23 cellular contexts compared by ENCODE assay signal in genomic region chr17:64209983-64210382, GRCh38. TPM values are rescaled to one million over a fixed set of nuclear protein-coding genes. Genes with fewer than 3 reads are reported as not detected.
DNase-seq lines count a peak whose midpoint lies in the region; ATAC-seq and TF ChIP-seq lines count a peak whose summit lies in the region.
"Had no signal": no experiment of that assay in that cellular context is flagged by ENCODE, and none has a peak within 500 bp of the region (broad histone marks: within the 10 kb centered on the region; RNA-seq: fewer than 3 reads in every experiment).

No MANE protein-coding gene starts in this region.

- peak overlapping the region in 3 of 4 donors; percentile 9 to 44 (median 27) for H3K27ac ChIP-seq in gastrocnemius medialis
- H3K27ac ChIP-seq: stomach had no signal

- CTCF ChIA-PET in WTC11 (lab: Charles Lee) = interaction anchor here (0.6 to 1.2 kb wide), 3 partner anchors 9 to 27 kb away, joined by 3 to 5 read pairs (median 4); no protein-coding TSS in a partner anchor

- ATAC-seq in activated naive CD8-positive, alpha-beta T cell treated with anti-CD3 and anti-CD28 coated beads, Interleukin-2, amount 50 U/mL, for 24 hours = peak; percentile 54
- ATAC-seq in WTC11 (no peak), left ventricle myocardium superior (peak; percentile 65), gastrocnemius medialis (no peak), GM19328 (IDR thresholded peaks at IDR 0.05; ENCODE audit: unreplicated experiment) (no peak), GM18517 (IDR thresholded peaks at IDR 0.05; ENCODE audit: unreplicated experiment) (no peak)
- ATAC-seq: activated CD4-positive, CD25-positive, alpha-beta regulatory T cell treated with anti-CD3 and anti-CD28 coated beads, Interleukin-2, amount 50 U/mL, for 24 hours; sciatic nerve had no signal

- H3K27ac Mint-ChIP-seq in activated naive CD8-positive, alpha-beta T cell treated with anti-CD3 and anti-CD28 coated beads, Interleukin-2, amount 50 U/mL, for 24 hours = no peak overlapping the region
- H3K27ac Mint-ChIP-seq in activated naive CD8-positive, alpha-beta T cell treated with anti-CD3 and anti-CD28 coated beads for 36 hours = no peak overlapping the region
- peak overlapping the region; percentile 66 for H3K27ac Mint-ChIP-seq in WTC11
- H3K27ac Mint-ChIP-seq: activated T-cell treated with anti-CD3 and anti-CD28 coated beads, Interleukin-2, amount 50 U/mL, for 24 hours; type B pancreatic cell had no signal

- H3K36me3 ChIP-seq in gastrocnemius medialis = peaks cover 0 to 24% of the 10 kb centered on the region in 2 donors

- no peaks in the 10 kb centered on the region for H3K27me3 Mint-ChIP-seq in activated naive CD8-positive, alpha-beta T cell treated with anti-CD3 and anti-CD28 coated beads, Interleukin-2, amount 50 U/mL, for 24 hours
- no peaks in the 10 kb centered on the region for H3K27me3 Mint-ChIP-seq in activated naive CD8-positive, alpha-beta T cell treated with anti-CD3 and anti-CD28 coated beads for 36 hours
- no peaks in the 10 kb centered on the region for H3K27me3 Mint-ChIP-seq in WTC11 (ENCODE audit: low read depth)
- H3K27me3 Mint-ChIP-seq: activated T-cell treated with anti-CD3 and anti-CD28 coated beads, Interleukin-2, amount 50 U/mL, for 24 hours; naive B cell; type B pancreatic cell had no signal

- H3K9me3 Mint-ChIP-seq in activated naive CD8-positive, alpha-beta T cell treated with anti-CD3 and anti-CD28 coated beads, Interleukin-2, amount 50 U/mL, for 24 hours = no peaks in the 10 kb centered on the region
- no peaks in the 10 kb centered on the region for H3K9me3 Mint-ChIP-seq in activated naive CD8-positive, alpha-beta T cell treated with anti-CD3 and anti-CD28 coated beads for 36 hours
- no peaks in the 10 kb centered on the region for H3K9me3 Mint-ChIP-seq in WTC11
- H3K9me3 Mint-ChIP-seq: activated T-cell treated with anti-CD3 and anti-CD28 coated beads, Interleukin-2, amount 50 U/mL, for 24 hours; naive B cell; type B pancreatic cell had no signal

- intact Hi-C loops in left ventricle myocardium superior (cut with micrococcal nuclease) = no loop called here
- intact Hi-C loops in gastrocnemius medialis (cut with DNase I; ENCODE audit: low total_unique reads) = no loop called here

- POLR2A ChIA-PET in WTC11 (lab: Charles Lee) = no interaction called here

- no peak for TF ChIP-seq CTCF in WTC11 (IDR thresholded peaks at IDR 0.05)
- no peak for TF ChIP-seq CTCF in gastrocnemius medialis (IDR thresholded peaks at IDR 0.05 in 4 of 5, conservative IDR thresholded peaks at IDR 0.05 in 1 of 5)

- H3K9me3 ChIP-seq in gastrocnemius medialis = no peaks in the 10 kb centered on the region
- H3K9me3 ChIP-seq: MG63, stomach had no signal

- H3K4me1 ChIP-seq in gastrocnemius medialis = peaks cover 41 to 55% of the 10 kb centered on the region in 2 donors

- in situ Hi-C loops in gastrocnemius medialis (cut with MboI; ENCODE audit: low sequenced_read_pairs in 4 of 4) = no loop called here

- no peak overlapping the region for H3K4me3 Mint-ChIP-seq in activated naive CD8-positive, alpha-beta T cell treated with anti-CD3 and anti-CD28 coated beads, Interleukin-2, amount 50 U/mL, for 24 hours
- no peak overlapping the region for H3K4me3 Mint-ChIP-seq in activated naive CD8-positive, alpha-beta T cell treated with anti-CD3 and anti-CD28 coated beads for 36 hours
- H3K4me3 Mint-ChIP-seq in WTC11 = no peak overlapping the region
- H3K4me3 Mint-ChIP-seq: activated T-cell treated with anti-CD3 and anti-CD28 coated beads, Interleukin-2, amount 50 U/mL, for 24 hours; naive B cell; type B pancreatic cell had no signal

- no peak for TF ChIP-seq POLR2A in gastrocnemius medialis (IDR thresholded peaks at IDR 0.05)

- H3K4me3 ChIP-seq in gastrocnemius medialis = no peak overlapping the region
- H3K4me3 ChIP-seq: MG63, stomach had no signal

- H3K4me1 Mint-ChIP-seq in activated naive CD8-positive, alpha-beta T cell treated with anti-CD3 and anti-CD28 coated beads, Interleukin-2, amount 50 U/mL, for 24 hours = peaks cover 8% of the 10 kb centered on the region
- H3K4me1 Mint-ChIP-seq in activated naive CD8-positive, alpha-beta T cell treated with anti-CD3 and anti-CD28 coated beads for 36 hours = no peaks in the 10 kb centered on the region
- H3K4me1 Mint-ChIP-seq in WTC11 = peaks cover 23% of the 10 kb centered on the region

- DNase-seq in activated naive CD8-positive, alpha-beta T cell treated with anti-CD3 and anti-CD28 coated beads, Interleukin-2, amount 50 U/mL, for 24 hours = no peak
- no peak for DNase-seq in activated naive CD8-positive, alpha-beta T cell treated with anti-CD3 and anti-CD28 coated beads for 36 hours
- DNase-seq in WTC11 (ENCODE audit: low spot score) (no peak), left ventricle myocardium superior (no peak), gastrocnemius medialis (no peak), NCI-H146 treated with DMSO at 0.1 percent for 48 hours (lab: John Stamatoyannopoulos, UW; ENCODE audit: unreplicated experiment) (no peak)
- DNase-seq: activated T-cell treated with anti-CD3 and anti-CD28 coated beads, Interleukin-2, amount 50 U/mL, for 24 hours; amniotic stem cell; cerebellar nuclear complex; DMS79; foreskin melanocyte; GOT3; MG63; naive B cell; NCI-H146; stimulated activated CD4-positive, alpha-beta T cell treated with anti-CD3 and anti-CD28 coated beads, Interleukin-15, amount 100 ng/mL, for 24 hours; stomach; SW 1271 had no signal

- H3K27me3 ChIP-seq in gastrocnemius medialis = no peaks in the 10 kb centered on the region
- H3K27me3 ChIP-seq: MG63, stomach had no signal

- H3K36me3 Mint-ChIP-seq in activated naive CD8-positive, alpha-beta T cell treated with anti-CD3 and anti-CD28 coated beads, Interleukin-2, amount 50 U/mL, for 24 hours (ENCODE audit: low read depth) = peaks cover 18% of the 10 kb centered on the region
- H3K36me3 Mint-ChIP-seq in activated naive CD8-positive, alpha-beta T cell treated with anti-CD3 and anti-CD28 coated beads for 36 hours = peaks cover 26% of the 10 kb centered on the region
- peaks cover 15% of the 10 kb centered on the region for H3K36me3 Mint-ChIP-seq in WTC11

TF ChIP-seq in WTC11, 78 proteins besides CTCF, POLR2A, EP300 and RAD21:
- no peak for TF ChIP-seq NFE2L1 (CRISPR knock-in tag; IDR thresholded peaks at IDR 0.05)
- no peak for TF ChIP-seq ZNF396 (CRISPR knock-in tag; IDR thresholded peaks at IDR 0.05; ENCODE audit: borderline replicate concordance)
- TF ChIP-seq ZBTB43 (CRISPR knock-in tag; IDR thresholded peaks at IDR 0.05) = no peak
- no peak for TF ChIP-seq FOXJ3 (CRISPR knock-in tag; IDR thresholded peaks at IDR 0.05; ENCODE audit: borderline replicate concordance)
- no peak for TF ChIP-seq ZNF281 (CRISPR knock-in tag; IDR thresholded peaks at IDR 0.05)
- no peak for TF ChIP-seq ZNF425 (CRISPR knock-in tag; conservative IDR thresholded peaks at IDR 0.05)

RNA-seq across cellular contexts. Expression of gene TEX2, which starts 53.1 kb away (rescaled TPM):
- total RNA-seq in activated naive CD8-positive, alpha-beta T cell treated with anti-CD3 and anti-CD28 coated beads for 36 hours = 10 to 100 TPM; 18.5 to 19.8 TPM
- total RNA-seq in WTC11 (2021) (10.8 to 13.3 TPM (median 12.2 TPM) in 3 replicates), left ventricle myocardium superior (55.4 TPM), gastrocnemius medialis (10 to 100 TPM; 39.0 to 91.1 (median 77.4) TPM)

Comparison
In these comparisons a context has a peak if more than half of its experiments do, and no peak if none do; other contexts are left out.
1. ATAC-seq: peak in activated naive CD8-positive, alpha-beta T cell treated with anti-CD3 and anti-CD28 coated beads, Interleukin-2, amount 50 U/mL, for 24 hours (single experiment) and left ventricle myocardium superior (single experiment); none in WTC11 (single experiment), gastrocnemius medialis (0 of 2), GM19328 (single experiment) and GM18517 (single experiment).